ENCODE assay signal across 1 cellular context in genomic region chr15:74873036-74873755, GRCh38.
A peak's percentile ranks its signal among the peaks of the same experiment; 100 is the strongest.
TF ChIP-seq lines count a peak whose summit lies in the region.

Gene SCAMP2 (minus strand): TSS chr15:74873365. CDS start chr15:74873255, 110 bp downstream.

TF ChIP-seq in K562, 482 proteins besides CTCF, POLR2A, EP300 and RAD21 (continued from another document and continues in another):
- TF ChIP-seq BCLAF1 (IDR thresholded peaks at IDR 0.05; ENCODE audit: borderline replicate concordance in 1 of 2, control insufficient read depth in 1 of 2, low read depth in 2 of 2, low read length in 1 of 2) (no peak), GABPA (tag; conservative IDR thresholded peaks at IDR 0.05; ENCODE audit: low read depth) (peak; percentile 85), FOXA3 (CRISPR knock-in tag; conservative IDR thresholded peaks at IDR 0.05 in 1 of 2, IDR thresholded peaks at IDR 0.05 in 1 of 2) (0 out of 4 replicates have a peak, but pooled peaks of 1 of the 2 experiments have one; percentile 19), ZNF507 (tag; conservative IDR thresholded peaks at IDR 0.05) (no peak), ZNF644 (tag; IDR thresholded peaks at IDR 0.05; ENCODE audit: low read depth) (no peak), ZNF511 (CRISPR knock-in tag; IDR thresholded peaks at IDR 0.05) (peak; percentile 11; the same call in 1 of the 2 replicates), ERF (CRISPR knock-in tag; IDR thresholded peaks at IDR 0.05) (peak; percentile 65; the same call in 1 of the 2 replicates), NFYB (IDR thresholded peaks at IDR 0.05; ENCODE audit: extremely low read depth, insufficient read length) (peak; percentile 68), RBM39 (optimal IDR thresholded peaks at IDR 0.05; ENCODE audit: low read depth, low read length) (no peak), NR2C1 (IDR thresholded peaks at IDR 0.05) (no peak), NR2C1 (tag; IDR thresholded peaks at IDR 0.05) (peak; percentile 50; the same call in 1 of the 2 replicates), JUND (IDR thresholded peaks at IDR 0.05; ENCODE audit: borderline replicate concordance, low read depth, low read length) (0 out of 2 replicates have a peak, but pooled peaks have one; percentile 21), JUND (tag; IDR thresholded peaks at IDR 0.05; ENCODE audit: borderline replicate concordance, low read depth, low read length) (0 out of 3 replicates have a peak, but pooled peaks have one; percentile 6), ZFX (CRISPR knock-in tag; IDR thresholded peaks at IDR 0.05) (peak; percentile 98), MYNN (IDR thresholded peaks at IDR 0.05) (no peak), MYNN (CRISPR knock-in tag; IDR thresholded peaks at IDR 0.05) (no peak), HDAC3 (IDR thresholded peaks at IDR 0.05; ENCODE audit: borderline replicate concordance, partially characterized antibody) (no peak), KDM4B (IDR thresholded peaks at IDR 0.05; ENCODE audit: borderline replicate concordance in 2 of 2, low read depth in 1 of 2) (no peak), HOXB6 (CRISPR knock-in tag; IDR thresholded peaks at IDR 0.05; ENCODE audit: borderline replicate concordance) (no peak), XRCC4 (IDR thresholded peaks at IDR 0.05; ENCODE audit: extremely low read depth, insufficient read depth, insufficient read length) (no peak), ZBTB8A (IDR thresholded peaks at IDR 0.05; ENCODE audit: partially characterized antibody) (no peak), NFXL1 (CRISPR knock-in tag; IDR thresholded peaks at IDR 0.05) (no peak), ZNF143 (CRISPR knock-in tag; IDR thresholded peaks at IDR 0.05) (no peak), RREB1 (CRISPR knock-in tag; IDR thresholded peaks at IDR 0.05) (0 out of 2 replicates have a peak, but pooled peaks have one; percentile 31), SMAD1 (IDR thresholded peaks at IDR 0.05; ENCODE audit: low read depth, low read length, partially characterized antibody) (peak; percentile 62), CBX1 (IDR thresholded peaks at IDR 0.05; ENCODE audit: low read depth) (no peak), TBL1XR1 (IDR thresholded peaks at IDR 0.05; ENCODE audit: low read length in 2 of 2) (0 out of 4 replicates have a peak, but pooled peaks of 1 of the 2 experiments have one; percentile 8), ZNF232 (CRISPR knock-in tag; IDR thresholded peaks at IDR 0.05) (no peak), ZNF79 (CRISPR knock-in tag; IDR thresholded peaks at IDR 0.05; ENCODE audit: low read depth) (no peak), MAFF (IDR thresholded peaks at IDR 0.05; ENCODE audit: low read length) (no peak), RBBP5 (IDR thresholded peaks at IDR 0.05; ENCODE audit: borderline replicate concordance, insufficient read depth, low read length, poor library complexity, severe bottlenecking) (peak; percentile 86), SMARCE1 (IDR thresholded peaks at IDR 0.05) (no peak), SMARCA5 (IDR thresholded peaks at IDR 0.05) (no peak), HDAC6 (IDR thresholded peaks at IDR 0.05; ENCODE audit: low read depth, low read length) (no peak), TCF7L2 (IDR thresholded peaks at IDR 0.05; ENCODE audit: low read depth, low read length) (no peak), NEUROD1 (IDR thresholded peaks at IDR 0.05; ENCODE audit: borderline replicate concordance, low read depth, low read length, partially characterized antibody) (peak; percentile 90), PTTG1 (tag; IDR thresholded peaks at IDR 0.05; ENCODE audit: low read depth) (no peak), HNRNPK (IDR thresholded peaks at IDR 0.05; ENCODE audit: low read depth, low read length, poor library complexity, severe bottlenecking) (peak; percentile 36), STAT5B (CRISPR knock-in tag; IDR thresholded peaks at IDR 0.05) (no peak), ZNF280B (CRISPR knock-in tag; IDR thresholded peaks at IDR 0.05) (no peak), NR2C2 (CRISPR knock-in tag; IDR thresholded peaks at IDR 0.05) (no peak), NR2C2 (tag; IDR thresholded peaks at IDR 0.05) (peak; percentile 92), NR1H2 (CRISPR knock-in tag; IDR thresholded peaks at IDR 0.05) (no peak), CHD1 (IDR thresholded peaks at IDR 0.05; ENCODE audit: low read length) (no peak), NKRF (IDR thresholded peaks at IDR 0.05; ENCODE audit: borderline replicate concordance) (peak; percentile 92), ZBTB5 (IDR thresholded peaks at IDR 0.05) (no peak), SMARCA4 (IDR thresholded peaks at IDR 0.05) (no peak), CEBPB (tag; IDR thresholded peaks at IDR 0.05) (no peak)
